In the genomic region with DNA sequence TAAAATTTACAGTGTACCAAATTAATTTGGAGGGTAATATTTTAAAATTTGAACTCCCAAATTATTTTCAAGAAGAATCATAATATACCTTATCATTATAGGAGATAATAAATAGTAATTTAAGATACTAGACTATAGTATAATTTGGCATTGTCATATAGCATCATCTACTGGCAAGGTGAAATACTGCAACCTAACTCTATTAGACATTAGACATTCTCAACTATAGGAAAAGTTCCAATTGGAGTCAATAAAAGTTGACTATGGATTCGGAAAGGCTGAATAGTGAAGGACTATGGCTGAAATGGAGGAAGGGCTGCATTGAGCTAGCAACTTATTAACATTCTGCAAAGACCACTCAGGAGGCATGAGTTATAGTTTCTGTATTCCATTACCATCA, we compare ENCODE assay signal across 18 cellular contexts.
A peak's percentile ranks its signal among the peaks of the same experiment; 100 is the strongest.
DNase-seq lines count a peak whose midpoint lies in the region; ATAC-seq and TF ChIP-seq lines count a peak whose summit lies in the region.
"Had no signal": no experiment of that assay in that cellular context is flagged by ENCODE, and none has a peak within 500 bp of the region (broad histone marks: within the 10 kb centered on the region; RNA-seq: fewer than 3 reads in every experiment).

No MANE protein-coding gene starts in this region.

- H3F3A ChIP-seq in SK-N-SH (replicated peaks; ENCODE audit: insufficient read depth): peaks cover 12% of the 10 kb centered on the region

- H3K4me1 ChIP-seq in SK-N-SH (ENCODE audit: control insufficient read depth in 1 of 2, insufficient read depth in 2 of 2, low read depth in 1 of 2, low read length in 1 of 2) (no peaks in the 10 kb centered on the region), OCI-LY7 (ENCODE audit: insufficient read depth, low read length, poor library complexity, severe bottlenecking) (no peaks in the 10 kb centered on the region), endodermal cell (ENCODE audit: control insufficient read depth, insufficient read depth, low read length) (no peaks in the 10 kb centered on the region), transverse colon (no peaks in the 10 kb centered on the region)
- H3K4me1 ChIP-seq: A549, upper lobe of left lung had no signal

- no peak overlapping the region for H3K27ac Mint-ChIP-seq in endodermal cell

- H3K36me3 ChIP-seq in SK-N-SH (replicated peaks in 1 of 2; ENCODE audit: control insufficient read depth in 1 of 2, insufficient read depth in 2 of 2, low read length in 1 of 2): peaks cover 0 to 8% of the 10 kb centered on the region in 2 experiments
- H3K36me3 ChIP-seq in OCI-LY7 (ENCODE audit: insufficient read depth, low read length): no peaks in the 10 kb centered on the region; the same call in 1 of the 2 replicates
- no peaks in the 10 kb centered on the region for H3K36me3 ChIP-seq in endodermal cell (ENCODE audit: control insufficient read depth, insufficient read depth, low read length)
- peaks cover 0 to 4% (median 0%) of the 10 kb centered on the region in 4 donors for H3K36me3 ChIP-seq in transverse colon

- no peak overlapping the region for H2AFZ ChIP-seq in SK-N-SH (ENCODE audit: low read depth)
- H2AFZ ChIP-seq in OCI-LY7 (ENCODE audit: low read length): no peak overlapping the region

- intact Hi-C loops in OCI-LY7 (cut with micrococcal nuclease; ENCODE audit: unreplicated experiment): loop anchor here (1.0 kb wide), 1 partner anchor 90 kb away; no protein-coding TSS in a partner anchor
- intact Hi-C loops in transverse colon (cut with DNase I; ENCODE audit: low total_unique reads): no loop called here

- TF ChIP-seq EP300 in SK-N-SH (IDR thresholded peaks at IDR 0.05; ENCODE audit: borderline replicate concordance in 1 of 2, low read depth in 1 of 2, low read length in 1 of 2) (no peak), transverse colon (IDR thresholded peaks at IDR 0.05; ENCODE audit: low read depth) (no peak)

- H3K4me2 ChIP-seq in SK-N-SH (no peak overlapping the region), OCI-LY7 (ENCODE audit: low read length) (no peak overlapping the region)
- H3K4me2 ChIP-seq: A549 had no signal

- H4K20me1 ChIP-seq in SK-N-SH (ENCODE audit: insufficient read depth) (no peaks in the 10 kb centered on the region), OCI-LY7 (ENCODE audit: insufficient read depth, low read length) (no peaks in the 10 kb centered on the region)

- H3K27ac ChIP-seq in SK-N-SH (ENCODE audit: low read depth in 2 of 2, low read length in 1 of 2) (no peak overlapping the region), OCI-LY7 (ENCODE audit: low read depth, low read length, poor library complexity, severe bottlenecking) (no peak overlapping the region), endodermal cell (ENCODE audit: low read depth, low read length) (no peak overlapping the region), transverse colon (no peak overlapping the region)
- H3K27ac ChIP-seq: A549, upper lobe of left lung had no signal

- no peaks in the 10 kb centered on the region for H3K9me2 ChIP-seq in SK-N-SH
- no peaks in the 10 kb centered on the region for H3K9me2 ChIP-seq in OCI-LY7 (ENCODE audit: insufficient read depth, low read length)

- H3K79me2 ChIP-seq in SK-N-SH (ENCODE audit: insufficient read depth): no peaks in the 10 kb centered on the region
- no peaks in the 10 kb centered on the region for H3K79me2 ChIP-seq in OCI-LY7 (ENCODE audit: insufficient read depth, low read depth, low read length)

- H3K9ac ChIP-seq in SK-N-SH (no peak overlapping the region), endodermal cell (ENCODE audit: extremely low read depth, low read length, poor library complexity, severe bottlenecking) (no peak overlapping the region)

- peaks cover 32% of the 10 kb centered on the region for H3K36me3 Mint-ChIP-seq in endodermal cell (ENCODE audit: low read depth)

- no peak for TF ChIP-seq POLR2A in transverse colon (IDR thresholded peaks at IDR 0.05)

- no peak for TF ChIP-seq RAD21 in SK-N-SH (IDR thresholded peaks at IDR 0.05; ENCODE audit: low read length)

- H3K4me1 Mint-ChIP-seq in endodermal cell: no peaks in the 10 kb centered on the region

- POLR2A ChIA-PET in SK-N-SH (lab: Yijun Ruan, JAX): no interaction called here
- POLR2A ChIA-PET in OCI-LY7 (lab: Charles Lee): interaction anchor here (0.5 to 1.1 kb wide), 4 partner anchors 10 to 49 kb away, joined by 3 to 4 read pairs (median 3); no protein-coding TSS in a partner anchor

- CTCF ChIA-PET in SK-N-SH (lab: Yijun Ruan, JAX) (no interaction called here), OCI-LY7 (lab: Charles Lee; ENCODE audit: unreplicated experiment) (no interaction called here)

- no peaks in the 10 kb centered on the region for H3K27me3 Mint-ChIP-seq in endodermal cell (ENCODE audit: insufficient read depth)

- DNase-seq in SK-N-SH: no peak
- DNase-seq in OCI-LY7 (ENCODE audit: low spot score): peak; percentile 24
- DNase-seq in endodermal cell: no peak
- no peak for DNase-seq in transverse colon
- DNase-seq in putamen (ENCODE audit: low spot score): no peak
- DNase-seq in DMS79 (lab: John Stamatoyannopoulos, UW): no peak
- no peak for DNase-seq in activated gamma-delta T cell (lab: John Stamatoyannopoulos, UW)
- DNase-seq: activated T-cell treated with anti-CD3 and anti-CD28 coated beads, Interleukin-2, amount 50 U/mL, for 4 hours; DMS153; hypothalamus; NCI-H1436; NCI-H524; SIG-M5; stimulated activated CD4-positive, alpha-beta T cell treated with anti-CD3 and anti-CD28 coated beads, Interleukin-15, amount 100 ng/mL, for 24 hours had no signal

- in situ Hi-C loops in transverse colon (cut with MboI; ENCODE audit: low pct_ligation_motif_present in 1 of 4, low pct_unique_long_range_greater_than_20kb in 1 of 4, low sequenced_read_pairs in 3 of 4): no loop called here

- H3K9me3 ChIP-seq in SK-N-SH (peaks cover 5% of the 10 kb centered on the region; the same call in 1 of the 2 replicates), OCI-LY7 (ENCODE audit: low read length) (peaks cover 8% of the 10 kb centered on the region; the same call in 1 of the 2 replicates), endodermal cell (ENCODE audit: control insufficient read depth, low read length) (peaks cover 10% of the 10 kb centered on the region), transverse colon (peaks cover 7 to 10% of the 10 kb centered on the region in 2 donors)
- H3K9me3 ChIP-seq: A549 had no signal

- no TSS peak for BruUV-seq in OCI-LY7 (replicated peaks; lab: Mats Ljungman, UMichigan)

- H3K4me3 ChIP-seq in SK-N-SH (ENCODE audit: low read depth in 2 of 2, low read length in 1 of 2) (no peak overlapping the region), OCI-LY7 (ENCODE audit: low read depth, low read length, poor library complexity, severe bottlenecking) (no peak overlapping the region), endodermal cell (ENCODE audit: low read length) (no peak overlapping the region), transverse colon (no peak overlapping the region)
- H3K4me3 ChIP-seq: A549, upper lobe of left lung had no signal

- no peaks in the 10 kb centered on the region for H3K27me3 ChIP-seq in SK-N-SH (ENCODE audit: insufficient read depth)
- no peaks in the 10 kb centered on the region for H3K27me3 ChIP-seq in endodermal cell (ENCODE audit: control insufficient read depth, insufficient read depth, low read length, poor library complexity, severe bottlenecking)
- H3K27me3 ChIP-seq in transverse colon: no peaks in the 10 kb centered on the region
- H3K27me3 ChIP-seq: upper lobe of left lung had no signal

- no peak for ATAC-seq in SK-N-SH treated with all-trans-retinoic acid at 6 μM for 48 hours
- ATAC-seq: A549; activated CD4-positive, CD25-positive, alpha-beta regulatory T cell treated with anti-CD3 and anti-CD28 coated beads, Interleukin-2, amount 50 U/mL, for 24 hours; activated T-cell treated with anti-CD3 and anti-CD28 coated beads, Interleukin-2, amount 50 U/mL, for 4 hours had no signal

- 80% methylated on average over 1 of the region's 1 CpG for whole genome bisulfite sequencing in SK-N-SH (ENCODE audit: low lambda C conversion rate)
- 88% methylated on average over 1 of the region's 1 CpG; no CpG with 5 or more reads in 1 of the 2 experiments for WGBS in endodermal cell (ENCODE audit: insufficient coverage in 1 of 2, insufficient read length in 1 of 2), 2 experiments
- 68 to 88% methylated on average over 1 of the region's 1 CpG for WGBS in transverse colon (ENCODE audit: low coverage in 1 of 2), 2 donors

- H3K9me3 Mint-ChIP-seq in endodermal cell: peaks cover 28% of the 10 kb centered on the region

- TF ChIP-seq CTCF in SK-N-SH (IDR thresholded peaks at IDR 0.05) (peak; percentile 49), OCI-LY7 (conservative IDR thresholded peaks at IDR 0.05; ENCODE audit: low read length) (peak; percentile 84), endodermal cell (conservative IDR thresholded peaks at IDR 0.05) (peak; percentile 65), transverse colon (IDR thresholded peaks at IDR 0.05) (peak in 4 of 5 experiments; percentile 28 to 37 (median 34))

- no peak overlapping the region for H3K4me3 Mint-ChIP-seq in endodermal cell
- H3K4me3 Mint-ChIP-seq: activated T-cell treated with anti-CD3 and anti-CD28 coated beads, Interleukin-2, amount 50 U/mL, for 4 hours had no signal

TF ChIP-seq in SK-N-SH, 30 proteins besides CTCF, POLR2A, EP300 and RAD21:
- no peak for TF ChIP-seq TEAD4 (IDR thresholded peaks at IDR 0.05; ENCODE audit: borderline replicate concordance, insufficient read depth)

TF ChIP-seq in SK-N-SH treated with all-trans-retinoic acid at 6 μM for 48 hours, 23 proteins besides CTCF, POLR2A, EP300 and RAD21:
- TF ChIP-seq ARNTL (CRISPR knock-in tag; IDR thresholded peaks at IDR 0.05; ENCODE audit: borderline replicate concordance, low read depth): no peak
